9 cellular contexts compared by ENCODE assay signal in the genomic region with DNA sequence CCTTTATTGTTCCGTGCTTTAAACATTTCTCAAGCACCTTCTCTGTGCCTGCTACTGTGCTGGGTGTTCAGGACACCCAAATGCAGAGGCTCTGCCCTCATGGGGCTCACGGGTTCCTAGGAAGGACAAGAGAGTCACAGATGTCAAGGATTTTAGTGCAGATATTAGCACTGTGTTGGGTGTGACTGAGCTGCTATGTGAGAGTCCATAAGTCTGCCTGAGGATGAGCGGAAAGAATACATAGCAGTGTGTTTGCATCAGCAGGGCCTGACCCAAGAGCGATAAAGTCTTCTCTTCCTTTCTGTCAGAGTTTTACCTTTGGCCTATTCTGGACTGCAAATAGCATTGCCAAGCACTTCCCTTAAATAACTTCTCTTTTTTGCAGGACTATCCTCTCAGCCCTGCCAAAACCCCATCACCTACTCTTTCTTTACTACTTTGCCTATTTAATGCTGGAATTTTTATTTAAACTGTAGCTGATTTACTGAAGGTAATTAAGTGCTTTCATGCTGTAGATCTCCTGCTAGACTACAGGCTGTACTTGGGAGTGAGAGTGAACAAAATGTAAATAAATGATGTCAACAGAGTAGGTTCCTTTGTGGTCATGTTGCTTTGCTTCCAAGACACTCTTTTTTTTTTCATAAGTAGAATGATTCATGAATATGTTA.
DNase-seq lines count a peak whose midpoint lies in the region; ATAC-seq, FAIRE-seq and TF ChIP-seq lines count a peak whose summit lies in the region.
"Had no signal": no experiment of that assay in that cellular context is flagged by ENCODE, and none has a peak within 500 bp of the region (broad histone marks: within the 10 kb centered on the region; RNA-seq: fewer than 3 reads in every experiment).

No MANE protein-coding gene starts in this region.

- TF ChIP-seq EP300 in HepG2 (IDR thresholded peaks at IDR 0.05; ENCODE audit: low read depth in 2 of 2, low read length in 2 of 2) (peak in 1 of 2 experiments; percentile 64; a peak in 2 of 4 replicates), HepG2 (CRISPR knock-in tag; IDR thresholded peaks at IDR 0.05; ENCODE audit: borderline replicate concordance) (peak; percentile 72)

- H3K27ac ChIP-seq in HepG2 (ENCODE audit: extremely low read length, insufficient read depth, low read length) (peak overlapping the region; percentile 85), aorta (ENCODE audit: low read depth in 1 of 2, low read length in 2 of 2) (peak overlapping the region in 1 of 2 donors; percentile 79)
- H3K27ac ChIP-seq: SJCRH30 had no signal

- CTCF ChIA-PET in MCF 10A (lab: Yijun Ruan, JAX) = interaction anchor here (1.1 kb wide), 1 partner anchor 242 kb away, joined by 4 read pairs; no protein-coding TSS in a partner anchor
- CTCF ChIA-PET in HepG2 (lab: Yijun Ruan, JAX; ENCODE audit: low intra/inter-chr PET ratio, low total read pairs) = interaction anchor here (0.7 kb wide), 1 partner anchor 128 kb away, joined by 3 read pairs; no protein-coding TSS in a partner anchor

- H3K9ac ChIP-seq in HepG2 (ENCODE audit: insufficient read depth, low read depth, low read length) = peak overlapping the region; percentile 54

- H3K27me3 ChIP-seq in HepG2 (ENCODE audit: control insufficient read depth in 1 of 2, insufficient read depth in 2 of 2, low read length in 2 of 2) (no peaks in the 10 kb centered on the region), aorta (ENCODE audit: control insufficient read depth in 1 of 2, insufficient read depth in 2 of 2, low read length in 1 of 2) (no peaks in the 10 kb centered on the region)
- H3K27me3 ChIP-seq: SJCRH30 had no signal

- H3K27ac Mint-ChIP-seq in natural killer cell (peak overlapping the region; percentile 10 to 20), MCF 10A (ENCODE audit: low read depth, unreplicated experiment) (peak overlapping the region; percentile 16)
- no peak overlapping the region for H3K27ac Mint-ChIP-seq in natural killer cell treated with Interleukin-12 subunit alpha and Interleukin-12 subunit beta and Interleukin-15 and Interleukin-18, amount 100 ng/mL, for 72 hours

- H2AFZ ChIP-seq in HepG2 (ENCODE audit: low read length) = no peak overlapping the region

- no peaks in the 10 kb centered on the region for H4K20me1 ChIP-seq in HepG2 (ENCODE audit: insufficient read depth, low read length)

- H3K9me3 ChIP-seq in HepG2 (ENCODE audit: low read length) (no peaks in the 10 kb centered on the region), aorta (ENCODE audit: control insufficient read depth, low read length) (no peaks in the 10 kb centered on the region)
- H3K9me3 ChIP-seq: SJCRH30 had no signal

- H3K9me3 Mint-ChIP-seq in natural killer cell (no peaks in the 10 kb centered on the region), MCF 10A (ENCODE audit: unreplicated experiment) (no peaks in the 10 kb centered on the region)
- H3K9me3 Mint-ChIP-seq in natural killer cell treated with Interleukin-12 subunit alpha and Interleukin-12 subunit beta and Interleukin-15 and Interleukin-18, amount 100 ng/mL, for 72 hours = no peaks in the 10 kb centered on the region

- H3K79me2 ChIP-seq in HepG2 (ENCODE audit: insufficient read depth, low read length) = no peaks in the 10 kb centered on the region

- intact Hi-C loops in natural killer cell (cut with micrococcal nuclease) (no loop called here), MCF 10A (cut with micrococcal nuclease) (no loop called here), HepG2 (cut with micrococcal nuclease; ENCODE audit: unreplicated experiment) (loop anchor here (1.0 kb wide), 1 partner anchor 8 kb away; no protein-coding TSS in a partner anchor), aorta (cut with DNase I) (no loop called here)

- peak overlapping the region; percentile 48 for H3K4me2 ChIP-seq in HepG2 (ENCODE audit: low read depth, low read length)

- WGBS in HepG2 (ENCODE audit: low lambda C conversion rate) = 11% methylated on average over 4 of the region's 4 CpGs
- WGBS in aorta, 2 donors = 31 to 34% methylated on average over 4 of the region's 4 CpGs

- TF ChIP-seq RAD21 in HepG2 (CRISPR knock-in tag; IDR thresholded peaks at IDR 0.05) = 0 out of 2 replicates have a peak, but pooled peaks have one; percentile 11

- in situ Hi-C loops in HepG2 (cut with HindIII; ENCODE audit: extremely low pct_ligation_motif_present, low pct_unique_long_range_greater_than_20kb) = no loop called here

- H3K36me3 Mint-ChIP-seq in natural killer cell = no peaks in the 10 kb centered on the region
- no peaks in the 10 kb centered on the region for H3K36me3 Mint-ChIP-seq in natural killer cell treated with Interleukin-12 subunit alpha and Interleukin-12 subunit beta and Interleukin-15 and Interleukin-18, amount 100 ng/mL, for 72 hours
- H3K36me3 Mint-ChIP-seq in MCF 10A (ENCODE audit: insufficient read depth, unreplicated experiment) = peaks cover 20% of the 10 kb centered on the region

- POLR2A ChIA-PET in MCF 10A (lab: Yijun Ruan, JAX) (interaction anchor here (1.1 kb wide), 1 partner anchor 10 kb away, joined by 3 read pairs; no protein-coding TSS in a partner anchor), HepG2 (lab: Yijun Ruan, JAX) (interaction anchor here (1.3 kb wide), 1 partner anchor 34 kb away, joined by 3 read pairs; no protein-coding TSS in a partner anchor)

- H3K27me3 Mint-ChIP-seq in natural killer cell (ENCODE audit: low read depth in 2 of 2) (no peaks in the 10 kb centered on the region), MCF 10A (ENCODE audit: insufficient read depth, unreplicated experiment) (no peaks in the 10 kb centered on the region)
- H3K27me3 Mint-ChIP-seq in natural killer cell treated with Interleukin-12 subunit alpha and Interleukin-12 subunit beta and Interleukin-15 and Interleukin-18, amount 100 ng/mL, for 72 hours = no peaks in the 10 kb centered on the region

- H3K4me3 Mint-ChIP-seq in natural killer cell = no peak overlapping the region
- no peak overlapping the region for H3K4me3 Mint-ChIP-seq in natural killer cell treated with Interleukin-12 subunit alpha and Interleukin-12 subunit beta and Interleukin-15 and Interleukin-18, amount 100 ng/mL, for 72 hours
- H3K4me3 Mint-ChIP-seq in MCF 10A (ENCODE audit: unreplicated experiment) = no peak overlapping the region

- peaks cover 46% of the 10 kb centered on the region for H3K4me1 ChIP-seq in HepG2 (ENCODE audit: insufficient read depth, low read length)
- H3K4me1 ChIP-seq in aorta (ENCODE audit: control insufficient read depth in 1 of 2, insufficient read depth in 2 of 2, low read length in 2 of 2) = peaks cover 0 to 13% of the 10 kb centered on the region in 2 donors
- H3K4me1 ChIP-seq: SJCRH30 had no signal

- BruUV-seq in MCF 10A (replicated peaks; lab: Mats Ljungman, UMichigan) (no TSS peak), HepG2 (replicated peaks; lab: Mats Ljungman, UMichigan) (no TSS peak)

- peaks cover 16 to 30% of the 10 kb centered on the region in 2 donors for H3K4me1 Mint-ChIP-seq in natural killer cell
- peaks cover 23% of the 10 kb centered on the region in 2 donors for H3K4me1 Mint-ChIP-seq in natural killer cell treated with Interleukin-12 subunit alpha and Interleukin-12 subunit beta and Interleukin-15 and Interleukin-18, amount 100 ng/mL, for 72 hours (ENCODE audit: low read depth in 2 of 2)
- peaks cover 7% of the 10 kb centered on the region for H3K4me1 Mint-ChIP-seq in MCF 10A (ENCODE audit: insufficient read depth, unreplicated experiment)

- no peak for DNase-seq in natural killer cell
- no peak for DNase-seq in natural killer cell treated with Interleukin-12 subunit alpha and Interleukin-12 subunit beta and Interleukin-15 and Interleukin-18, amount 100 ng/mL, for 72 hours (ENCODE audit: low spot score)
- peak; percentile 23 for DNase-seq in MCF 10A (ENCODE audit: unreplicated experiment)
- DNase-seq in HepG2 (ENCODE audit: low spot score) = peak; percentile 83
- no peak for DNase-seq in aorta
- no peak for DNase-seq in stimulated activated CD4-positive, alpha-beta T cell treated with anti-CD3 and anti-CD28 coated beads, Interleukin-15, amount 100 ng/mL, for 24 hours
- no peak for DNase-seq in stimulated activated CD4-positive, alpha-beta T cell treated with anti-CD3 and anti-CD28 coated beads, Interleukin-1b, Interleukin-23, amount 100 ng/mL, for 48 hours
- DNase-seq: SJCRH30 had no signal

- TF ChIP-seq CTCF in natural killer cell (IDR thresholded peaks at IDR 0.05) (no peak), MCF 10A (IDR thresholded peaks at IDR 0.05; ENCODE audit: unreplicated experiment) (no peak), HepG2 (CRISPR knock-in tag; IDR thresholded peaks at IDR 0.05) (no peak)

- peak overlapping the region in 1 of 3 experiments; percentile 15; a peak in 1 of 6 replicates for H3K4me3 ChIP-seq in HepG2 (replicated peaks in 1 of 3; ENCODE audit: insufficient read depth in 1 of 3, low read depth in 2 of 3, low read length in 3 of 3)
- no peak overlapping the region for H3K4me3 ChIP-seq in aorta (ENCODE audit: low read length in 2 of 2)
- H3K4me3 ChIP-seq: SJCRH30 had no signal

- peak; percentile 97 for FAIRE-seq in HepG2 (lab: Jason Lieb, UNC)

- H3K36me3 ChIP-seq in HepG2 (replicated peaks in 1 of 2; ENCODE audit: control insufficient read depth in 1 of 2, insufficient read depth in 2 of 2, low read length in 2 of 2) (no peaks in the 10 kb centered on the region; a peak in 1 of 5 replicates), aorta (ENCODE audit: control insufficient read depth in 1 of 2, insufficient read depth in 2 of 2, low read length in 1 of 2) (no peaks in the 10 kb centered on the region)
- H3K36me3 ChIP-seq: SJCRH30 had no signal

- no peak for TF ChIP-seq POLR2A in HepG2 (IDR thresholded peaks at IDR 0.05; ENCODE audit: insufficient read depth in 1 of 2, low read depth in 2 of 2, low read length in 2 of 2)

- ATAC-seq in natural killer cell (peak in 1 of 3 donors; percentile 61), HepG2 (peak; percentile 100), aorta (ENCODE audit: low FRiP score) (peak; percentile 62), GM18520 (IDR thresholded peaks at IDR 0.05; ENCODE audit: unreplicated experiment) (no peak)
- ATAC-seq in natural killer cell treated with Interleukin-12 subunit alpha and Interleukin-12 subunit beta and Interleukin-15 and Interleukin-18, amount 100 ng/mL, for 72 hours = no peak

TF ChIP-seq in HepG2, 621 proteins besides CTCF, POLR2A, EP300 and RAD21 (continues in another document):
- TF ChIP-seq DR1 (CRISPR knock-in tag; IDR thresholded peaks at IDR 0.05) = no peak
- TF ChIP-seq, protein P1, sequence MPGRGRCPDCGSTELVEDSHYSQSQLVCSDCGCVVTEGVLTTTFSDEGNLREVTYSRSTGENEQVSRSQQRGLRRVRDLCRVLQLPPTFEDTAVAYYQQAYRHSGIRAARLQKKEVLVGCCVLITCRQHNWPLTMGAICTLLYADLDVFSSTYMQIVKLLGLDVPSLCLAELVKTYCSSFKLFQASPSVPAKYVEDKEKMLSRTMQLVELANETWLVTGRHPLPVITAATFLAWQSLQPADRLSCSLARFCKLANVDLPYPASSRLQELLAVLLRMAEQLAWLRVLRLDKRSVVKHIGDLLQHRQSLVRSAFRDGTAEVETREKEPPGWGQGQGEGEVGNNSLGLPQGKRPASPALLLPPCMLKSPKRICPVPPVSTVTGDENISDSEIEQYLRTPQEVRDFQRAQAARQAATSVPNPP (CRISPR knock-in tag; IDR thresholded peaks at IDR 0.05) = 0 out of 2 replicates have a peak, but pooled peaks have one; percentile 42

Comparison
In these comparisons a context has a peak if more than half of its experiments do, and no peak if none do; other contexts are left out.
1. H3K27ac Mint-ChIP-seq: peak in natural killer cell (2 of 2) and MCF 10A (single experiment); none in natural killer cell treated with Interleukin-12 subunit alpha and Interleukin-12 subunit beta and Interleukin-15 and Interleukin-18, amount 100 ng/mL, for 72 hours (0 of 2).
2. ATAC-seq: peak in HepG2 (single experiment) and aorta (single experiment); none in natural killer cell treated with Interleukin-12 subunit alpha and Interleukin-12 subunit beta and Interleukin-15 and Interleukin-18, amount 100 ng/mL, for 72 hours (0 of 2) and GM18520 (single experiment).
3. DNase-seq: peak in MCF 10A (single experiment) and HepG2 (single experiment); none in natural killer cell (single experiment), natural killer cell treated with Interleukin-12 subunit alpha and Interleukin-12 subunit beta and Interleukin-15 and Interleukin-18, amount 100 ng/mL, for 72 hours (single experiment), aorta (0 of 2), stimulated activated CD4-positive, alpha-beta T cell treated with anti-CD3 and anti-CD28 coated beads, Interleukin-15, amount 100 ng/mL, for 24 hours (single experiment) and stimulated activated CD4-positive, alpha-beta T cell treated with anti-CD3 and anti-CD28 coated beads, Interleukin-1b, Interleukin-23, amount 100 ng/mL, for 48 hours (single experiment).